13 cellular contexts compared by ENCODE assay signal in the genomic region with DNA sequence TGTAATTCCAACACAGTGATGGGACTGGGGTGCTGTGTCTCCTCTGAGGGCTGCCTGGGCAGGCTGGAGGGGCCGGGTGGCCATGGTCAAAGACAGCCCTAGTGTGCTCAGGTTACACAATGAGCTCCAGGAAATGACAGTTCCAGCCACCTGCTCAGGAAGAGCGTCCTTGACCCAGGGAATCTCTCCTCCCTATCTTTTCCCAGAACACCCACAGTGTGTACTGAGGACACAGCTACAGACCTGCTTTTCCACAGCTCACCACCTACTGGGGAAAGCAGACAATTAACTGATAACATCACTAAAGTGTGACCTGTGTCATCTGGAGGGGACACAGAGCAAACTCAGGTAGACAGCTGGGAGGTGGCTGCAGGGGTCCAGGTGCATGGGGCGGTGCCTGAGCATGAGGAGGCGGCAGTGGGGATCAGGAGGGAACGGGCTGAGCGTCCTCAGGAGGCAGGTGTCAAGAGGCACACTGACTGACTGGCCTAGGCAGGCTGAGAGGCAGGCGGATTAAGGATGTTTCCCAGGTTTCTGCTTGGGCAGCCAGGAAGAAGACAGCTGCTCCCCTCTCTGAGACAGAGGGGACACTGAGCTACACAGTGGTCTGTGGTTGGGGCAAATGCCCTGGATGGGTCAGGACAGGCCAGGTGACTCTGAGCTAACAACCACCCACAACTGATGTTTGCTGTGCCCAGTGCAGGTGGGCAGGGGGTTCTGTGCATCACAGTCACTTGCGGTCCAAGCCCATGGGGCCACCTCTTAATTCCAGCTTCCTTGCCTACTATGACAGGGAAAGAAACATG. TPM values are rescaled to one million over a fixed set of nuclear protein-coding genes. Genes with fewer than 3 reads are reported as not detected.
DNase-seq lines count a peak whose midpoint lies in the region; FAIRE-seq and TF ChIP-seq lines count a peak whose summit lies in the region.
"Had no signal": no experiment of that assay in that cellular context is flagged by ENCODE, and none has a peak within 500 bp of the region (broad histone marks: within the 10 kb centered on the region; RNA-seq: fewer than 3 reads in every experiment).

No MANE protein-coding gene starts in this region.

- peak overlapping the region; percentile 31 for H4K91ac ChIP-seq in mesenchymal stem cell (ENCODE audit: low read length)

- peaks cover 41% of the 10 kb centered on the region for H3K36me3 Mint-ChIP-seq in mesothelial cell of epicardium

- no peak overlapping the region for H3K14ac ChIP-seq in mesenchymal stem cell (ENCODE audit: low read length in 2 of 2)

- no peak overlapping the region for H2BK12ac ChIP-seq in mesenchymal stem cell (ENCODE audit: low read length in 2 of 2)

- intact Hi-C loops in thyroid gland (cut with DNase I) (no loop called here), kidney (cut with DNase I) (no loop called here)

- H3K79me1 ChIP-seq in mesenchymal stem cell (replicated peaks; ENCODE audit: low read length, poor library complexity, severe bottlenecking), result peaks cover 32% of the 10 kb centered on the region

- H3K9me3 ChIP-seq in SJCRH30 (replicated peaks) (no peaks in the 10 kb centered on the region), mesenchymal stem cell (ENCODE audit: control insufficient read depth, low read length) (no peaks in the 10 kb centered on the region), thyroid gland (no peaks in the 10 kb centered on the region), kidney (ENCODE audit: control insufficient read depth in 1 of 2, low read length in 2 of 2) (no peaks in the 10 kb centered on the region)

- H3K18ac ChIP-seq in mesenchymal stem cell (ENCODE audit: low read depth in 1 of 2, low read length in 2 of 2), result no peak overlapping the region

- no peak overlapping the region for H2BK120ac ChIP-seq in mesenchymal stem cell (ENCODE audit: low read depth, low read length)

- no peak overlapping the region for H3K23ac ChIP-seq in mesenchymal stem cell (ENCODE audit: low read length in 2 of 2)

- no peak overlapping the region for H2BK5ac ChIP-seq in mesenchymal stem cell (ENCODE audit: low read depth, low read length, poor library complexity, severe bottlenecking)

- TF ChIP-seq POLR2A in thyroid gland (IDR thresholded peaks at IDR 0.05), result no peak

- no peak overlapping the region for H2BK15ac ChIP-seq in mesenchymal stem cell (ENCODE audit: low read depth, poor library complexity, severe bottlenecking)

- H2AFZ ChIP-seq in mesenchymal stem cell (ENCODE audit: low read depth, low read length), result no peak overlapping the region

- H3K9ac ChIP-seq in mesenchymal stem cell (ENCODE audit: low read length) (no peak overlapping the region), kidney (ENCODE audit: low read length in 2 of 2) (no peak overlapping the region)

- TF ChIP-seq CTCF in thyroid gland (IDR thresholded peaks at IDR 0.05) (no peak), kidney (IDR thresholded peaks at IDR 0.05; ENCODE audit: borderline replicate concordance, extremely low read depth, insufficient read depth) (no peak), mesothelial cell of epicardium (IDR thresholded peaks at IDR 0.05; ENCODE audit: unreplicated experiment) (no peak)

- 87% methylated on average over 8 of the region's 8 CpGs for whole genome bisulfite sequencing in mesenchymal stem cell
- WGBS in thyroid gland, 2 donors, result 92 to 93% methylated on average over 6 to 8 of the region's 8 CpGs

- no peak for FAIRE-seq in kidney (lab: Jason Lieb, UNC)
- FAIRE-seq: GM12892 had no signal

- no peak overlapping the region for H3K4me3 ChIP-seq in SJCRH30
- H3K4me3 ChIP-seq in mesenchymal stem cell (ENCODE audit: insufficient read depth in 1 of 2, low read depth in 1 of 2, low read length in 2 of 2), result no peak overlapping the region
- no peak overlapping the region for H3K4me3 ChIP-seq in thyroid gland (replicated peaks in 1 of 3)
- H3K4me3 ChIP-seq in kidney (ENCODE audit: low read length in 2 of 2), result no peak overlapping the region

- H3K27ac ChIP-seq in SJCRH30 (peak overlapping the region; percentile 3; the same call in 1 of the 2 replicates), mesenchymal stem cell (ENCODE audit: low read length, poor library complexity, severe bottlenecking) (no peak overlapping the region), thyroid gland (peak overlapping the region in 1 of 3 donors; percentile 28), kidney (ENCODE audit: low read depth in 2 of 2, low read length in 2 of 2) (no peak overlapping the region)

- H3K27ac Mint-ChIP-seq in mesothelial cell of epicardium, result no peak overlapping the region

- no peak overlapping the region for H3K4me2 ChIP-seq in mesenchymal stem cell (ENCODE audit: low read length, poor library complexity, severe bottlenecking)

- H3K4me1 ChIP-seq in SJCRH30, result peaks cover 14% of the 10 kb centered on the region
- peaks cover 12% of the 10 kb centered on the region for H3K4me1 ChIP-seq in mesenchymal stem cell (ENCODE audit: control insufficient read depth, insufficient read depth, low read depth, low read length)
- peaks cover 21 to 34% of the 10 kb centered on the region in 2 donors for H3K4me1 ChIP-seq in thyroid gland
- peaks cover 3 to 8% of the 10 kb centered on the region in 2 donors for H3K4me1 ChIP-seq in kidney (ENCODE audit: control insufficient read depth in 1 of 2, insufficient read depth in 1 of 2, low read depth in 1 of 2, low read length in 2 of 2)

- no peak overlapping the region for H3K4me3 Mint-ChIP-seq in mesothelial cell of epicardium

- no peaks in the 10 kb centered on the region for H3K4me1 Mint-ChIP-seq in mesothelial cell of epicardium

- DNase-seq in D341Med (ENCODE audit: low spot score) (peak; percentile 28), NCI-H2081 (lab: John Stamatoyannopoulos, UW) (peak; percentile 47 to 82), SJCRH30 (peak in 1 of 2 experiments; percentile 54), mesenchymal stem cell (no peak), thyroid gland (no peak), kidney (no peak), mesothelial cell of epicardium (ENCODE audit: low spot score in 2 of 2, unreplicated experiment in 2 of 2) (no peak), HT-29 (ENCODE audit: low spot score) (no peak)
- DNase-seq: anterior cingulate cortex; NCI-H1436; stimulated activated CD4-positive, alpha-beta T cell treated with anti-CD3 and anti-CD28 coated beads, Interleukin-4, amount 100 ng/mL, for 4 hours; stimulated activated naive CD8-positive, alpha-beta T cell treated with anti-CD3 and anti-CD28 coated beads, Interleukin-15, Interleukin-2, amounts not matched to agents 100 U/mL and 50 U/mL, for 24 hours had no signal

- no peaks in the 10 kb centered on the region for H3K27me3 Mint-ChIP-seq in mesothelial cell of epicardium (ENCODE audit: low read depth)

- H3K27me3 ChIP-seq in SJCRH30 (no peaks in the 10 kb centered on the region), mesenchymal stem cell (ENCODE audit: control insufficient read depth in 1 of 2, insufficient read depth in 1 of 2, low read length in 2 of 2) (no peaks in the 10 kb centered on the region), thyroid gland (no peaks in the 10 kb centered on the region)

- no peak overlapping the region for H2AK5ac ChIP-seq in mesenchymal stem cell (ENCODE audit: low read length, severe bottlenecking)

- H3K9me3 Mint-ChIP-seq in mesothelial cell of epicardium, result no peaks in the 10 kb centered on the region

- H3K36me3 ChIP-seq in SJCRH30 (peaks cover 11% of the 10 kb centered on the region), mesenchymal stem cell (ENCODE audit: control insufficient read depth in 1 of 2, insufficient read depth in 2 of 2, low read depth in 1 of 2, low read length in 2 of 2) (peaks cover 73 to 84% of the 10 kb centered on the region in 2 experiments), thyroid gland (peaks cover 16 to 32% of the 10 kb centered on the region in 2 donors), kidney (ENCODE audit: control insufficient read depth in 1 of 2, insufficient read depth in 2 of 2, low read length in 2 of 2) (peaks cover 20 to 22% of the 10 kb centered on the region in 2 donors)

- no peak overlapping the region for H3K4ac ChIP-seq in mesenchymal stem cell (ENCODE audit: low read depth in 1 of 2, low read length in 2 of 2)

- H4K8ac ChIP-seq in mesenchymal stem cell (ENCODE audit: low read length), result no peak overlapping the region

RNA-seq across cellular contexts. Expression of a gene that starts 56.1 kb away (rescaled TPM):
- total RNA-seq in SJCRH30 (2014; rRNA removed; shearing (Covaris generic)), result 47.2 and 47.5 TPM in 2 replicates
- 46.3 TPM for polyA plus RNA-seq in mesenchymal stem cell (2013, experiment 1 of 2)
- polyA plus RNA-seq in mesenchymal stem cell (2013, experiment 2 of 2), result 48.0 TPM
- total RNA-seq in thyroid gland, result 100 to 1,000 TPM in 2 of 4 donors, 10 to 100 TPM in 2; 82.3 to 106 (median 94.2) TPM
- total RNA-seq in kidney, result 97.3 TPM
- polyA plus RNA-seq in kidney (ENCODE audit: insufficient read depth, low read depth, low replicate concordance), result 29.9 TPM
- 33.4 to 38.3 TPM (median 36.2 TPM) in 3 replicates for total RNA-seq in mesothelial cell of epicardium
- total RNA-seq in HT-29 (2014; rRNA removed; shearing (Covaris generic)), result 6.8 and 7.7 TPM in 2 replicates

Comparison
In these comparisons a context has a peak if more than half of its experiments do, and no peak if none do; other contexts are left out.
1. DNase-seq: peak in D341Med (single experiment) and NCI-H2081 (2 of 2); none in mesenchymal stem cell (single experiment), thyroid gland (0 of 2), kidney (single experiment), mesothelial cell of epicardium (0 of 2) and HT-29 (single experiment).